9 cellular contexts compared by ENCODE assay signal in the genomic region with DNA sequence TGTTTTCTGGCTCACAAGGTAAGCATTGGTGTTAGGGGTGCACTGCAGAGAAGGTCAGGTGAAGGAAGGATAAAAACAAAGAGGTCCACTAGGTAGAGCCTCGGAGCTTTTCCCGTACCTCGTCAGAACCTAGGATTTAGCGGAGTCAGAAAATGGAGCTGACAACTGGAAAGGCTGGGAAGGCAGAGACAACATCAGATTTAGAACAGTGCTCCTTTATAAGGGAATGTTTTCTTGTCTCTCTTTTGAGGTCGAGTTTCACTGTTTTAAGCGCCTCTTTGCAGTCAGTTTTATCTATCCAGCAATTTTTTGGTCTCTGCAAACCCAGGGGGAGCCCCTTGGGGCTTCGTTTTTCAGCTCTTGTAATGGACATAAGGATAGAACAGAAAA.
DNase-seq lines count a peak whose midpoint lies in the region; ATAC-seq, FAIRE-seq and TF ChIP-seq lines count a peak whose summit lies in the region.
"Had no signal": no experiment of that assay in that cellular context is flagged by ENCODE, and none has a peak within 500 bp of the region (broad histone marks: within the 10 kb centered on the region; RNA-seq: fewer than 3 reads in every experiment).

No MANE protein-coding gene starts in this region.

- intact Hi-C loops in K562 (cut with micrococcal nuclease): no loop called here
- intact Hi-C loops in testis (cut with DNase I; ENCODE audit: low total_unique reads): no loop called here

- H3K9me3 ChIP-seq in K562 (replicated peaks; ENCODE audit: control insufficient read depth, insufficient read depth, low read depth, low read length) (no peaks in the 10 kb centered on the region), testis (no peaks in the 10 kb centered on the region)
- H3K9me3 ChIP-seq: A549 had no signal

- no peaks in the 10 kb centered on the region for H3K36me3 ChIP-seq in K562 (ENCODE audit: control insufficient read depth, insufficient read depth, low read length)
- no peaks in the 10 kb centered on the region for H3K36me3 ChIP-seq in testis (ENCODE audit: low read depth, missing control alignments)

- no peaks in the 10 kb centered on the region for H3K9me1 ChIP-seq in K562 (ENCODE audit: control insufficient read depth, insufficient read depth, low read length)

- no peak for TF ChIP-seq EP300 in K562 (IDR thresholded peaks at IDR 0.05; ENCODE audit: low read length)

- peak overlapping the region; percentile 95 for H3K27ac Mint-ChIP-seq in T-helper 2 cell treated with Interferon-gamma antibody and Interleukin-4, amounts not matched to agents 5 μg/mL and 100 μg/mL, for 36 hours

- in situ Hi-C loops in K562 (cut with MboI): no loop called here

- H3K9me3 Mint-ChIP-seq in T-helper 2 cell treated with Interferon-gamma antibody and Interleukin-4, amounts not matched to agents 5 μg/mL and 100 μg/mL, for 36 hours: no peaks in the 10 kb centered on the region

- ATAC-seq in K562 (peak; percentile 48), left lobe of liver (no peak)
- ATAC-seq: A549 had no signal

- H3K4me2 ChIP-seq in K562 (ENCODE audit: insufficient read depth, low read length): peak overlapping the region; percentile 78

- 24% methylated on average over 7 of the region's 7 CpGs for WGBS in K562 (ENCODE audit: insufficient coverage, low coverage, missing lambda C conversion rate)
- 14 to 17% methylated on average over 7 of the region's 7 CpGs for WGBS in testis, 2 donors

- no peak for DNase-seq in T-helper 2 cell treated with Interferon-gamma antibody and Interleukin-4, amounts not matched to agents 5 μg/mL and 100 μg/mL, for 36 hours (ENCODE audit: low spot score)
- DNase-seq in T-helper 2 cell: no peak
- peak in 1 of 4 experiments; percentile 10 for DNase-seq in K562 (ENCODE audit: extremely low read depth in 1 of 4, low spot score in 3 of 4)
- peak; percentile 18 for DNase-seq in left lobe of liver (ENCODE audit: low spot score)
- DNase-seq in testis: no peak
- no peak for DNase-seq in HEK293T (ENCODE audit: extremely low spot score)
- no peak for DNase-seq in occipital lobe (lab: John Stamatoyannopoulos, UW)
- DNase-seq in SW 1271 (lab: John Stamatoyannopoulos, UW): no peak

- no peaks in the 10 kb centered on the region for H3K27me3 Mint-ChIP-seq in T-helper 2 cell treated with Interferon-gamma antibody and Interleukin-4, amounts not matched to agents 5 μg/mL and 100 μg/mL, for 36 hours (ENCODE audit: low read depth)

- H3K4me3 ChIP-seq in K562: peak overlapping the region; percentile 37
- H3K4me3 ChIP-seq in testis: peak overlapping the region; percentile 29 to 32
- H3K4me3 ChIP-seq: A549 had no signal

- H3K27me3 ChIP-seq in K562 (ENCODE audit: control insufficient read depth in 2 of 2, insufficient read depth in 2 of 2, low read length in 2 of 2) (no peaks in the 10 kb centered on the region), testis (no peaks in the 10 kb centered on the region)

- CTCF ChIA-PET in K562 (lab: Yijun Ruan, JAX; ENCODE audit: low intra/inter-chr PET ratio) (no interaction called here), HEK293T (lab: Yijun Ruan, JAX) (no interaction called here)

- H3K79me2 ChIP-seq in K562 (ENCODE audit: control insufficient read depth, insufficient read depth, low read length): no peaks in the 10 kb centered on the region

- no TSS peak for BruUV-seq in K562 (replicated peaks; lab: Mats Ljungman, UMichigan)

- H3K36me3 Mint-ChIP-seq in T-helper 2 cell treated with Interferon-gamma antibody and Interleukin-4, amounts not matched to agents 5 μg/mL and 100 μg/mL, for 36 hours (ENCODE audit: low read depth): peaks cover 77% of the 10 kb centered on the region

- H3K4me3 Mint-ChIP-seq in T-helper 2 cell treated with Interferon-gamma antibody and Interleukin-4, amounts not matched to agents 5 μg/mL and 100 μg/mL, for 36 hours: peak overlapping the region; percentile 89

- no peak for TF ChIP-seq RAD21 in K562 (CRISPR knock-in tag; conservative IDR thresholded peaks at IDR 0.05 in 1 of 2, IDR thresholded peaks at IDR 0.05 in 1 of 2)

- peak overlapping the region; percentile 91 for H2AFZ ChIP-seq in K562 (ENCODE audit: low read depth, low read length)

- no peaks in the 10 kb centered on the region for H4K20me1 ChIP-seq in K562 (replicated peaks; ENCODE audit: control insufficient read depth, insufficient read depth, low read length)

- POLR2A ChIA-PET in K562 (lab: Yijun Ruan, JAX): interaction anchor here (0.7 to 1.6 kb wide), 3 partner anchors 11 to 21 kb away, joined by 3 to 5 read pairs (median 4); no protein-coding TSS in a partner anchor
- POLR2A ChIA-PET in HEK293T (lab: Yijun Ruan, JAX): no interaction called here

- H3K27ac ChIP-seq in K562 (ENCODE audit: extremely low read depth, low read depth, low read length) (peak overlapping the region; percentile 41; the same call in 1 of the 3 replicates), testis (peak overlapping the region; percentile 89 to 91)
- H3K27ac ChIP-seq: A549 had no signal

- FAIRE-seq in K562 (lab: Jason Lieb, UNC): no peak
- FAIRE-seq: A549 had no signal

- peak overlapping the region; percentile 70 to 91; a peak in 3 of 4 replicates for H3K9ac ChIP-seq in K562 (ENCODE audit: insufficient read depth in 1 of 2, low read depth in 2 of 2, low read length in 2 of 2)

- no peak for TF ChIP-seq CTCF in K562 (IDR thresholded peaks at IDR 0.05 in 2 of 3, conservative IDR thresholded peaks at IDR 0.05 in 1 of 3; ENCODE audit: insufficient read depth in 2 of 3, low read depth in 1 of 3, low read length in 3 of 3)
- TF ChIP-seq CTCF in testis (IDR thresholded peaks at IDR 0.05): peak in 1 of 3 experiments; percentile 0

- peaks cover 67% of the 10 kb centered on the region for H3K4me1 Mint-ChIP-seq in T-helper 2 cell treated with Interferon-gamma antibody and Interleukin-4, amounts not matched to agents 5 μg/mL and 100 μg/mL, for 36 hours (ENCODE audit: low read depth)

- TF ChIP-seq POLR2A in K562 (conservative IDR thresholded peaks at IDR 0.05) (no peak), testis (IDR thresholded peaks at IDR 0.05) (no peak)

- H3K4me1 ChIP-seq in K562 (replicated peaks in 1 of 2; ENCODE audit: control insufficient read depth in 2 of 2, insufficient read depth in 2 of 2, low read length in 2 of 2) (peaks cover 0 to 18% of the 10 kb centered on the region in 2 experiments; a peak in 3 of 5 replicates), testis (peaks cover 34% of the 10 kb centered on the region)

TF ChIP-seq in K562, 482 proteins besides CTCF, POLR2A, EP300 and RAD21 (continues in another document):
- TF ChIP-seq NFATC3 (IDR thresholded peaks at IDR 0.05) (no peak), HNRNPUL1 (IDR thresholded peaks at IDR 0.05; ENCODE audit: low read length) (no peak), ZNF316 (IDR thresholded peaks at IDR 0.05) (no peak), CEBPB (tag; IDR thresholded peaks at IDR 0.05) (no peak), FOS (IDR thresholded peaks at IDR 0.05; ENCODE audit: extremely low read depth, insufficient read length) (no peak), ZNF785 (CRISPR knock-in tag; IDR thresholded peaks at IDR 0.05) (no peak), ZNF212 (CRISPR knock-in tag; IDR thresholded peaks at IDR 0.05) (no peak), ZNF24 (IDR thresholded peaks at IDR 0.05) (no peak), SMARCB1 (IDR thresholded peaks at IDR 0.05; ENCODE audit: insufficient read length, low read depth) (no peak)
- TF ChIP-seq, protein P1, sequence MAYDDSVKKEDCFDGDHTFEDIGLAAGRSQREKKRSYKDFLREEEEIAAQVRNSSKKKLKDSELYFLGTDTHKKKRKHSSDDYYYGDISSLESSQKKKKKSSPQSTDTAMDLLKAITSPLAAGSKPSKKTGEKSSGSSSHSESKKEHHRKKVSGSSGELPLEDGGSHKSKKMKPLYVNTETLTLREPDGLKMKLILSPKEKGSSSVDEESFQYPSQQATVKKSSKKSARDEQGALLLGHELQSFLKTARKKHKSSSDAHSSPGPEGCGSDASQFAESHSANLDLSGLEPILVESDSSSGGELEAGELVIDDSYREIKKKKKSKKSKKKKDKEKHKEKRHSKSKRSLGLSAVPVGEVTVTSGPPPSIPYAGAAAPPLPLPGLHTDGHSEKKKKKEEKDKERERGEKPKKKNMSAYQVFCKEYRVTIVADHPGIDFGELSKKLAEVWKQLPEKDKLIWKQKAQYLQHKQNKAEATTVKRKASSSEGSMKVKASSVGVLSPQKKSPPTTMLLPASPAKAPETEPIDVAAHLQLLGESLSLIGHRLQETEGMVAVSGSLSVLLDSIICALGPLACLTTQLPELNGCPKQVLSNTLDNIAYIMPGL (CRISPR knock-in tag; IDR thresholded peaks at IDR 0.05): no peak

TF ChIP-seq in HEK293T, 16 proteins besides CTCF, POLR2A, EP300 and RAD21:
- no peak for TF ChIP-seq NFRKB (IDR thresholded peaks at IDR 0.05)
- TF ChIP-seq ZNF384 (IDR thresholded peaks at IDR 0.05): no peak
- TF ChIP-seq BHLHE40 (IDR thresholded peaks at IDR 0.05; ENCODE audit: borderline replicate concordance): no peak
- no peak for TF ChIP-seq SP1 (IDR thresholded peaks at IDR 0.05)
- TF ChIP-seq FOXK2 (IDR thresholded peaks at IDR 0.05): no peak
- TF ChIP-seq CTBP1 (IDR thresholded peaks at IDR 0.05; ENCODE audit: borderline replicate concordance): no peak
- no peak for TF ChIP-seq HDGF (IDR thresholded peaks at IDR 0.05; ENCODE audit: borderline replicate concordance)
- TF ChIP-seq FOXM1 (IDR thresholded peaks at IDR 0.05; ENCODE audit: borderline replicate concordance): no peak
- TF ChIP-seq ARNT (IDR thresholded peaks at IDR 0.05): no peak
- TF ChIP-seq ELF4 (IDR thresholded peaks at IDR 0.05): no peak
- TF ChIP-seq LEF1 (IDR thresholded peaks at IDR 0.05; ENCODE audit: borderline replicate concordance): no peak
- TF ChIP-seq PKNOX1 (IDR thresholded peaks at IDR 0.05): no peak
- TF ChIP-seq FOXA1 (IDR thresholded peaks at IDR 0.05): no peak
- TF ChIP-seq L3MBTL2 (conservative IDR thresholded peaks at IDR 0.05): no peak
- no peak for TF ChIP-seq SUZ12 (IDR thresholded peaks at IDR 0.05)
